8 cellular contexts compared by ENCODE assay signal in the genomic region with DNA sequence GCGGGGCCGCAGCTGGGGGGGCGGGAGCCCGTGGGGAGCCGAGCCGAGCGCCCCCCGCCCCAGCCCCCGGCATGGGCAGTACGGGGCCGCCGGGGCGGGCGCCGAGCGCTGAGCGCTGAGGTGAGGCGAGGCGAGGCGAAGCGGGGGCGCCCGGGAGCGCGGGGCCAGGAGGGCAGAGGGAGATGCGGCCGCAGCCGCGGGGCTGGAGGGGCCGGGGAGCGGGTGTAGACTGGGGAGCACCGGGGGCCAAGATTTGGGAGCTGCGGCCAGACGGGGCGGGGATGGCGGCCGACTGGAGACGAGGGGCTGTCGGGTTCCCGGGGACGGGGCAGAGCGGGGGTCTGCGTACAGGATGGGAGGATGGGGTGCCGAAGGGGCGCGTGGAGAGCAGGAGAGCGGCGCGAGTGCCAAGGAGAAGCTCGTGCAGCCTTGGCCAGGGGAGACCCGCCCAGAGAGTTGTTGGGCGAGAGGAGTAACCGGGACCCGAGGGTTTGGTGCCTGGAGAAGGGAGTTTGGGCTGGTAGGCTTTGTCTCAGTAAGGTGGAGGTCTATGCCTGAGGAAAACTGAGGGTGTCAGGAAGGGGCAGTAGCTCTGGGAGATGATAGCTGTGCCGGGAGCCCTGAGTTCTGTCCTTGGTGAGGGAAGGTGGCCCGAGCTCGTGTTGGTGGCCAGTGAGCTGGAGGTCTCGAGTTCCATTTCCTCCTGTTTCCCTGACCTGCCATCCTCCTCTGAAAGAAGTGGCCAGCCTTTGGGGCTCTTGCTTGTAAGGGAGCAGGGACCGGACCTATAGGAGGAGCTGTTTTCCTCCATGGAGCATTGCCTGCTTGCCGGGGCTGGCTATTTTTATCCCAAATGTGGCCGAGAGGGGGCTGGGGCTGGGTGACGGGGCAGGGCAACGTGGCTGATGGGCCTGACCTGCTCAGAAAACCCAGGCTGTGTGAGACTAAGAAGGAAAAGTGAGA. TPM values are rescaled to one million over a fixed set of nuclear protein-coding genes. Genes with fewer than 3 reads are reported as not detected.
DNase-seq lines count a peak whose midpoint lies in the region; ATAC-seq and TF ChIP-seq lines count a peak whose summit lies in the region.

No MANE protein-coding gene starts in this region.

- TF ChIP-seq CTCF in Panc1 (IDR thresholded peaks at IDR 0.05) = peak; percentile 79
- peak; percentile 24 to 56 (median 43) for TF ChIP-seq CTCF in body of pancreas (IDR thresholded peaks at IDR 0.05)
- TF ChIP-seq CTCF in prostate gland (IDR thresholded peaks at IDR 0.05) = peak; percentile 44 to 71 (median 50)

- 1 to 8% methylated on average over 14 to 54 of the region's 63 CpGs for WGBS in body of pancreas, 2 donors
- 1% methylated on average over 55 of the region's 63 CpGs for WGBS in prostate gland

- TSS peak; percentile 74 for BruUV-seq in Panc1 (replicated peaks; lab: Mats Ljungman, UMichigan)

- TF ChIP-seq POLR2A in body of pancreas (IDR thresholded peaks at IDR 0.05) (peak in 1 of 3 donors; percentile 26), prostate gland (IDR thresholded peaks at IDR 0.05) (no peak)

- intact Hi-C loops in Panc1 (cut with micrococcal nuclease; ENCODE audit: unreplicated experiment) = no loop called here
- intact Hi-C loops in body of pancreas (cut with DNase I) = no loop called here
- intact Hi-C loops in prostate gland (cut with DNase I) = no loop called here

- H3K4me3 ChIP-seq in HAP-1 (peak overlapping the region; percentile 82), Panc1 (ENCODE audit: low read depth in 2 of 2, low read length in 2 of 2) (peak overlapping the region; percentile 59 to 83), body of pancreas (peak overlapping the region; percentile 21 to 25), prostate gland (peak overlapping the region; percentile 69 to 79)

- no peaks in the 10 kb centered on the region for H3K9me3 ChIP-seq in HAP-1
- H3K9me3 ChIP-seq in Panc1 (ENCODE audit: control insufficient read depth, insufficient read depth, low read depth, low read length) = no peaks in the 10 kb centered on the region
- H3K9me3 ChIP-seq in body of pancreas = no peaks in the 10 kb centered on the region
- no peaks in the 10 kb centered on the region for H3K9me3 ChIP-seq in prostate gland

- H3K27me3 ChIP-seq in HAP-1 (ENCODE audit: low read depth) = no peaks in the 10 kb centered on the region
- H3K27me3 ChIP-seq in Panc1 (ENCODE audit: control insufficient read depth, insufficient read depth, low read length) = no peaks in the 10 kb centered on the region
- H3K27me3 ChIP-seq in body of pancreas = no peaks in the 10 kb centered on the region
- no peaks in the 10 kb centered on the region for H3K27me3 ChIP-seq in prostate gland (replicated peaks; ENCODE audit: insufficient read depth)

- peak; percentile 72 for DNase-seq in Caki2 (ENCODE audit: low read depth)
- peak; percentile 77 to 93 for DNase-seq in HAP-1 (ENCODE audit: low spot score in 2 of 2)
- no peak for DNase-seq in Panc1 (ENCODE audit: low read depth, low spot score)
- peak; percentile 53 to 66 (median 64) for DNase-seq in body of pancreas
- peak; percentile 45 to 65 for DNase-seq in hippocampal formation (lab: John Stamatoyannopoulos, UW)
- DNase-seq in prostate gland (ENCODE audit: low spot score) = peak; percentile 46
- no peak for DNase-seq in NCI-H2107 treated with DMSO at 0.1 percent for 48 hours (lab: John Stamatoyannopoulos, UW; ENCODE audit: unreplicated experiment)

- H3K4me1 ChIP-seq in HAP-1 = peaks cover 6% of the 10 kb centered on the region
- peaks cover 16% of the 10 kb centered on the region for H3K4me1 ChIP-seq in Panc1 (ENCODE audit: control insufficient read depth, insufficient read depth, low read length)
- H3K4me1 ChIP-seq in body of pancreas = peaks cover 49% of the 10 kb centered on the region
- peaks cover 13% of the 10 kb centered on the region for H3K4me1 ChIP-seq in prostate gland (replicated peaks)

- H3K36me3 ChIP-seq in HAP-1 (replicated peaks) (peaks cover 11% of the 10 kb centered on the region), Panc1 (ENCODE audit: control insufficient read depth, insufficient read depth, low read length) (no peaks in the 10 kb centered on the region), body of pancreas (replicated peaks in 1 of 2; ENCODE audit: insufficient read depth in 1 of 2, low read depth in 2 of 2) (no peaks in the 10 kb centered on the region), prostate gland (no peaks in the 10 kb centered on the region)

- H3K27ac ChIP-seq in Panc1 (ENCODE audit: low read length) = peak overlapping the region; percentile 69
- peak overlapping the region; percentile 44 to 61 (median 48) for H3K27ac ChIP-seq in body of pancreas
- peak overlapping the region; percentile 95 to 96 for H3K27ac ChIP-seq in prostate gland

- in situ Hi-C loops in Caki2 (cut with HindIII; ENCODE audit: low pct_unique_long_range_greater_than_20kb, low sequenced_read_pairs) (no loop called here), HAP-1 (cut with MboI; ENCODE audit: low sequenced_read_pairs) (no loop called here), Panc1 (cut with HindIII; ENCODE audit: low pct_unique_long_range_greater_than_20kb, low sequenced_read_pairs) (no loop called here)

- ATAC-seq in Panc1 (peak; percentile 70), body of pancreas (peak; percentile 31), GM21786 (IDR thresholded peaks at IDR 0.05; ENCODE audit: unreplicated experiment) (no peak)

- CTCF ChIA-PET in Panc1 (lab: Charles Lee) = interaction anchor here (0.6 to 2.0 kb wide), 7 partner anchors 10 to 1255 kb away, joined by 3 to 20 read pairs (median 6); no protein-coding TSS in a partner anchor

- POLR2A ChIA-PET in Panc1 (lab: Charles Lee) = no interaction called here

RNA-seq across cellular contexts. Expression of a gene that starts 0.5 kb away (rescaled TPM):
- 32.6 and 41.2 TPM in 2 replicates for total RNA-seq in Caki2 (2014; rRNA removed; shearing (Covaris generic); ENCODE audit: low replicate concordance)
- total RNA-seq in Panc1 (2021; ENCODE audit: unreplicated experiment) = 14.7 TPM
- polyA plus RNA-seq in Panc1 (2012; ENCODE audit: insufficient read length) = 17.1 TPM
- total RNA-seq in body of pancreas = 10 to 100 TPM; 10.9 to 16.3 TPM
- total RNA-seq in prostate gland = 100 to 1,000 TPM in 1 of 2 donors, 10 to 100 TPM in 1; 88.9 to 171 TPM

RNA-seq across cellular contexts. Expression of a gene that starts 5.0 kb away (rescaled TPM):
- total RNA-seq in Caki2 (2014; rRNA removed; shearing (Covaris generic); ENCODE audit: low replicate concordance) = not detected in 2 replicates
- total RNA-seq in Panc1 (2021; ENCODE audit: unreplicated experiment) = not detected
- not detected for polyA plus RNA-seq in Panc1 (2012; ENCODE audit: insufficient read length)
- under 1 TPM in 1 of 2 donors, not detected in 1; 0.26 TPM for total RNA-seq in body of pancreas
- under 1 TPM; 0.27 to 0.85 TPM for total RNA-seq in prostate gland

RNA-seq across cellular contexts. Expression of a gene that starts 53.4 kb away (rescaled TPM):
- 139 and 144 TPM in 2 replicates for total RNA-seq in Caki2 (2014; rRNA removed; shearing (Covaris generic); ENCODE audit: low replicate concordance)
- 110 TPM for total RNA-seq in Panc1 (2021; ENCODE audit: unreplicated experiment)
- 115 TPM for polyA plus RNA-seq in Panc1 (2012; ENCODE audit: insufficient read length)
- 10 to 100 TPM; 44.5 to 54.5 TPM for total RNA-seq in body of pancreas
- total RNA-seq in prostate gland = 10 to 100 TPM; 95.2 to 96.6 TPM

Comparison
In these comparisons a context has a peak if more than half of its experiments do, and no peak if none do; other contexts are left out.
1. DNase-seq: peak in Caki2 (single experiment), HAP-1 (2 of 2), body of pancreas (4 of 4), hippocampal formation (2 of 2) and prostate gland (single experiment); none in Panc1 (single experiment) and NCI-H2107 treated with DMSO at 0.1 percent for 48 hours (single experiment).
2. H3K4me3 ChIP-seq: peak in every context shown above with its lines; median percentile 82 in HAP-1; 74 in prostate gland; 71 in Panc1; 23 in body of pancreas.
3. Peak in every context shown above with its lines, with median percentiles within 50 percentile points of each other: H3K27ac ChIP-seq and CTCF ChIP-seq.